ENCODE assay signal across 31 cellular contexts in the genomic region with DNA sequence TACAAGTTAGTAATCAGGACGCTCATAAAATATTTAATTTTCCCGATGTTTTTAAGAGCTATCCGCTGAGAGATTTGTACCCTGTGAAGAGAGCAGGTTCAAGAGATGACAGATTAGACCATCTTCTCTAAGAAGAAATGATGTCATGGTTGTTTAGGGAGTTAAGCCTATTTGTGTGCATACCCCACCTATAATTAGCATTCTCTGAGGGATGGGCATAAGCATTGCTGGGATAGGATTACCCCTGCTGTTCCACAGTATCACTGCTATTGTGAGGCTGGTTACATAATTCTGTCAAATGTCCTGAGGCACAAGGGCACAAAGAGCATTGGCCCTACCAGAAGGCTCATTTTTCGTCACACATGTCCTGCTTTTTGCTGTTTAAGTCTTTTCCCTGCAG.
"Had no signal": no experiment of that assay in that cellular context is flagged by ENCODE, and none has a peak within 500 bp of the region (broad histone marks: within the 10 kb centered on the region; RNA-seq: fewer than 3 reads in every experiment).

No MANE protein-coding gene starts in this region.

- H3K36me3 ChIP-seq: adrenal gland, cardiac muscle cell, colonic mucosa, left ventricle myocardium inferior, neutrophil, thoracic aorta, uterus had no signal

- H3K36me3 Mint-ChIP-seq: activated naive CD8-positive, alpha-beta T cell; brain had no signal

- H3K9me3 Mint-ChIP-seq: brain; nephron; T-helper 2 cell treated with Interferon-gamma antibody and Interleukin-4, amounts not matched to agents 5 μg/mL and 100 μg/mL, for 36 hours had no signal

- H3K4me3 Mint-ChIP-seq: activated CD4-positive, alpha-beta T cell treated with anti-CD3 and anti-CD28 coated beads for 36 hours; activated naive CD8-positive, alpha-beta T cell; activated T-cell treated with anti-CD3 and anti-CD28 coated beads, Interleukin-2, amount 50 U/mL, for 72 hours; brain; nephron; T-helper 2 cell treated with Interferon-gamma antibody and Interleukin-4, amounts not matched to agents 5 μg/mL and 100 μg/mL, for 36 hours had no signal

- H3K9me3 ChIP-seq: adrenal gland, colonic mucosa, left ventricle myocardium inferior, mucosa of descending colon, neutrophil, thoracic aorta, uterus had no signal

- H3K4me1 Mint-ChIP-seq: activated CD4-positive, alpha-beta T cell treated with anti-CD3 and anti-CD28 coated beads for 36 hours; nephron had no signal

- H3K27me3 Mint-ChIP-seq: activated CD4-positive, alpha-beta T cell treated with anti-CD3 and anti-CD28 coated beads for 36 hours; activated naive CD8-positive, alpha-beta T cell; brain; progenitor cell of endocrine pancreas had no signal

- ATAC-seq: activated CD4-positive, alpha-beta T cell treated with anti-CD3 and anti-CD28 coated beads for 36 hours; activated T-cell treated with anti-CD3 and anti-CD28 coated beads, Interleukin-2, amount 50 U/mL, for 72 hours; mucosa of descending colon had no signal

- H3K27ac ChIP-seq: adrenal gland, cardiac muscle cell, colonic mucosa, hepatocyte, left ventricle myocardium inferior, neutrophil, thoracic aorta, uterus had no signal

- DNase-seq: activated CD4-positive, alpha-beta T cell treated with anti-CD3 and anti-CD28 coated beads for 36 hours; activated CD4-positive, alpha-beta T cell treated with anti-CD3 and anti-CD28 coated beads, Interleukin-2, amount 50 U/mL, for 4 hours; activated CD4-positive, CD25-positive, alpha-beta regulatory T cell; activated effector memory CD4-positive, alpha-beta T cell treated with Interleukin-2 at 50 U/mL for 16 hours; activated naive CD4-positive, alpha-beta T cell treated with Interleukin-2 at 50 U/mL for 16 hours; activated T-cell treated with anti-CD3 and anti-CD28 coated beads for 4 hours; activated T-cell treated with anti-CD3 and anti-CD28 coated beads, Interleukin-2, amount 50 U/mL, for 72 hours; adrenal gland; aorta; cerebellar nuclear complex; colonic mucosa; effector memory CD4-positive, alpha-beta T cell; islet precursor cell; left ventricle myocardium inferior; mucosa of descending colon; retina; stimulated activated naive CD4-positive, alpha-beta T cell treated with Interleukin-2 at 50 U/mL for 16 hours; T-helper 1 cell; trophoblast cell; uterus had no signal

- H3K27ac Mint-ChIP-seq: activated CD4-positive, alpha-beta T cell treated with anti-CD3 and anti-CD28 coated beads for 36 hours; activated naive CD8-positive, alpha-beta T cell; activated T-cell treated with anti-CD3 and anti-CD28 coated beads, Interleukin-2, amount 50 U/mL, for 72 hours; nephron; progenitor cell of endocrine pancreas; T-helper 2 cell treated with Interferon-gamma antibody and Interleukin-4, amounts not matched to agents 5 μg/mL and 100 μg/mL, for 36 hours had no signal

- H3K4me3 ChIP-seq: adrenal gland, cardiac muscle cell, colonic mucosa, hepatocyte, left ventricle myocardium inferior, lung, mucosa of descending colon, smooth muscle cell, thoracic aorta, uterus had no signal

- H3K4me1 ChIP-seq: adrenal gland, colonic mucosa, left ventricle myocardium inferior, uterus had no signal

- H3K27me3 ChIP-seq: adrenal gland, cardiac muscle cell, colonic mucosa, hepatocyte, neutrophil, uterus had no signal
